ENCODE assay signal across 8 cellular contexts in the genomic region with DNA sequence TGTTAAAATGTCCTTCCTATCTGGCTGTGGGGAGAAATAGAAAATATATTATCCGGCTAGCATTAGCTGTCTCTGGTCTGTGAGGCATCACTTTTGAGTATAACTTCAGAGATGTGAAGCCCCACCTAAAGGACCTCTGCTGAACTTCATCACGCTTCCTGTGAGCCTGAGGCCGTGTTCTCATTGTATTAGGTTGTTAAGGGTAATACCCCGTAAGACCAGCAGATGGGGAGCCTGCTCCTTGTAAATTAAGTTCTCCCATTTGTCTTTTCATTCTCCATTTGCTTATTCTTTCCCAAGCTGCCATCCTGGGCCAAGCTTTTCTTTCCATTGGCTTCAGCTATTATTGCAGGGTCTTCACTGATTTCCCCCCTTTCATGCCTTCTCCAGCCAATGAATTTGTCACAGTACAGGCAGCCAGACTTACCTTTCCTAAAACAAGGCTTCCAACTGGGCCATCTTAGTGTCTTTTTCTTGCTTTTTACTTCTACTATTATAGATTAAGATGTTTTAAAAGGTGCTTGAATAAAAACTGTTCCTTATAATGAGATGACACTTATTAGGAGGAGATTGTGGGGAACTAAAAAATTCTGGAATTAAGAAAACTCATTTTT. TPM values are rescaled to one million over a fixed set of nuclear protein-coding genes. Genes with fewer than 3 reads are reported as not detected.
DNase-seq lines count a peak whose midpoint lies in the region; ATAC-seq and TF ChIP-seq lines count a peak whose summit lies in the region.

No MANE protein-coding gene starts in this region.

- no peak for TF ChIP-seq CTCF in omental fat pad (IDR thresholded peaks at IDR 0.05)
- TF ChIP-seq CTCF in tibial nerve (IDR thresholded peaks at IDR 0.05) = peak; percentile 58 to 79 (median 66)

- 9 to 13% methylated on average over 4 of the region's 4 CpGs for WGBS in tibial nerve, 2 donors

- in situ Hi-C loops in HAP-1 (cut with MboI; ENCODE audit: low sequenced_read_pairs) = loop anchor here (10.0 kb wide), 1 partner anchor 273 kb away; no protein-coding TSS in a partner anchor

- H3K4me3 ChIP-seq in HAP-1 = no peak overlapping the region
- H3K4me3 ChIP-seq in tibial nerve = no peak overlapping the region

- no peak for TF ChIP-seq POLR2A in tibial nerve (IDR thresholded peaks at IDR 0.05)

- peak; percentile 91 for ATAC-seq in omental fat pad (ENCODE audit: low FRiP score)

- H3K27ac ChIP-seq in tibial nerve = no peak overlapping the region

- no peaks in the 10 kb centered on the region for H3K4me1 ChIP-seq in HAP-1
- no peaks in the 10 kb centered on the region for H3K4me1 ChIP-seq in tibial nerve

- TF ChIP-seq EP300 in tibial nerve (IDR thresholded peaks at IDR 0.05) = no peak

- H3K36me3 ChIP-seq in HAP-1 (replicated peaks) = peaks cover 82% of the 10 kb centered on the region
- peaks cover 2 to 82% (median 4%) of the 10 kb centered on the region in 3 donors for H3K36me3 ChIP-seq in tibial nerve

- H3K9me3 ChIP-seq in HAP-1 (no peaks in the 10 kb centered on the region), tibial nerve (no peaks in the 10 kb centered on the region)

- H3K27me3 ChIP-seq in HAP-1 (ENCODE audit: low read depth) (no peaks in the 10 kb centered on the region), tibial nerve (no peaks in the 10 kb centered on the region)

- DNase-seq in GM03348 (ENCODE audit: low spot score) = peak; percentile 88
- peak; percentile 79 to 95 for DNase-seq in HAP-1 (ENCODE audit: low spot score in 2 of 2)
- peak; percentile 89 for DNase-seq in LoVo (ENCODE audit: low spot score)
- DNase-seq in RPMI8226 = peak; percentile 83
- DNase-seq in activated T-helper 1 cell treated with Interleukin-2 at 50 U/mL for 16 hours (ENCODE audit: low read depth) = peak; percentile 42
- peak; percentile 87 for DNase-seq in fibroblast of the conjunctiva (ENCODE audit: low read depth)
- peak; percentile 36 for DNase-seq in omental fat pad (ENCODE audit: low spot score)
- DNase-seq in tibial nerve (ENCODE audit: low spot score in 2 of 2) = peak; percentile 30 to 87

RNA-seq across cellular contexts. Expression of a gene that starts 12.4 kb away (rescaled TPM):
- total RNA-seq in omental fat pad (10 to 100 TPM in 3 of 4 donors, 1 to 10 TPM in 1; 9.2 to 24.1 (median 15.6) TPM), tibial nerve (10 to 100 TPM; 17.5 to 38.5 (median 21.5) TPM)

RNA-seq across cellular contexts. Expression of a gene that starts 12.7 kb away (rescaled TPM):
- 10 to 100 TPM; 14.7 to 39.6 (median 27.1) TPM for total RNA-seq in omental fat pad
- total RNA-seq in tibial nerve = 100 to 1,000 TPM in 1 of 4 donors, 10 to 100 TPM in 3; 24.6 to 119 (median 30.3) TPM

RNA-seq across cellular contexts. Expression of a gene that starts 37.1 kb away (rescaled TPM):
- total RNA-seq in omental fat pad = 100 to 1,000 TPM; 115 to 224 (median 126) TPM
- 100 to 1,000 TPM; 141 to 336 (median 261) TPM for total RNA-seq in tibial nerve

Comparison
In these comparisons a context has a peak if more than half of its experiments do, and no peak if none do; other contexts are left out.
1. DNase-seq: peak in every context shown above with its lines; median percentile 89 in LoVo; 88 in GM03348; 87 in HAP-1; 87 in fibroblast of the conjunctiva; 83 in RPMI8226; 58 in tibial nerve; 42 in activated T-helper 1 cell treated with Interleukin-2 at 50 U/mL for 16 hours; 36 in omental fat pad.
2. CTCF ChIP-seq: peak in tibial nerve (5 of 5); none in omental fat pad (0 of 3).